Comparison of ENCODE assay signal across 13 cellular contexts in genomic region chrX:3176439-3176820, GRCh38.
DNase-seq lines count a peak whose midpoint lies in the region; ATAC-seq and TF ChIP-seq lines count a peak whose summit lies in the region.
"Had no signal": no experiment of that assay in that cellular context is flagged by ENCODE, and none has a peak within 500 bp of the region (broad histone marks: within the 10 kb centered on the region; RNA-seq: fewer than 3 reads in every experiment).

No MANE protein-coding gene starts in this region.

- DNase-seq in NCI-H82 (lab: John Stamatoyannopoulos, UW) (peak; percentile 1), NCI-H82 treated with DMSO at 0.1 percent for 48 hours (lab: John Stamatoyannopoulos, UW; ENCODE audit: unreplicated experiment) (no peak), astrocyte of the cerebellum (ENCODE audit: low read depth) (peak; percentile 86), kidney glomerular epithelial cell (lab: John Stamatoyannopoulos, UW) (peak; percentile 64), type B pancreatic cell (ENCODE audit: extremely low spot score, unreplicated experiment) (no peak), NCI-H2171 (lab: John Stamatoyannopoulos, UW) (no peak), GM19240 (ENCODE audit: insufficient read length, low spot score) (no peak)
- no peak for DNase-seq in natural killer cell treated with Interleukin-12 subunit alpha and Interleukin-12 subunit beta and Interleukin-15 and Interleukin-18, amount 100 ng/mL, for 72 hours (ENCODE audit: low spot score)
- DNase-seq: activated CD4-positive, alpha-beta T cell treated with anti-CD3 and anti-CD28 coated beads, Interleukin-2, amount 50 U/mL, for 1 hour; DMS79; KBM-7; NCI-H187; SW 1271 had no signal

- H3K9me3 Mint-ChIP-seq in type B pancreatic cell: no peaks in the 10 kb centered on the region
- no peaks in the 10 kb centered on the region for H3K9me3 Mint-ChIP-seq in natural killer cell treated with Interleukin-12 subunit alpha and Interleukin-12 subunit beta and Interleukin-15 and Interleukin-18, amount 100 ng/mL, for 72 hours

- peak overlapping the region; percentile 95 for H3K27ac Mint-ChIP-seq in type B pancreatic cell
- H3K27ac Mint-ChIP-seq in natural killer cell treated with Interleukin-12 subunit alpha and Interleukin-12 subunit beta and Interleukin-15 and Interleukin-18, amount 100 ng/mL, for 72 hours: no peak overlapping the region

- H3K4me3 Mint-ChIP-seq in type B pancreatic cell: peak overlapping the region; percentile 68
- no peak overlapping the region for H3K4me3 Mint-ChIP-seq in natural killer cell treated with Interleukin-12 subunit alpha and Interleukin-12 subunit beta and Interleukin-15 and Interleukin-18, amount 100 ng/mL, for 72 hours

- H3K4me1 Mint-ChIP-seq in type B pancreatic cell (ENCODE audit: unreplicated experiment): peaks cover 42% of the 10 kb centered on the region
- H3K4me1 Mint-ChIP-seq in natural killer cell treated with Interleukin-12 subunit alpha and Interleukin-12 subunit beta and Interleukin-15 and Interleukin-18, amount 100 ng/mL, for 72 hours (ENCODE audit: low read depth in 2 of 2): no peaks in the 10 kb centered on the region

- in situ Hi-C loops in astrocyte of the cerebellum (cut with HindIII; ENCODE audit: low sequenced_read_pairs): loop anchor here (5.0 kb wide), 1 partner anchor 81 kb away; no protein-coding TSS in a partner anchor

- no peak overlapping the region for H3K4me3 ChIP-seq in astrocyte of the cerebellum (ENCODE audit: low read depth, low read length)

- no peak for ATAC-seq in natural killer cell treated with Interleukin-12 subunit alpha and Interleukin-12 subunit beta and Interleukin-15 and Interleukin-18, amount 100 ng/mL, for 72 hours

- no peaks in the 10 kb centered on the region for H3K36me3 Mint-ChIP-seq in type B pancreatic cell
- H3K36me3 Mint-ChIP-seq in natural killer cell treated with Interleukin-12 subunit alpha and Interleukin-12 subunit beta and Interleukin-15 and Interleukin-18, amount 100 ng/mL, for 72 hours: no peaks in the 10 kb centered on the region

- TF ChIP-seq CTCF in astrocyte of the cerebellum (IDR thresholded peaks at IDR 0.05; ENCODE audit: low read depth, low read length, missing control alignments): no peak
- TF ChIP-seq CTCF in type B pancreatic cell (conservative IDR thresholded peaks at IDR 0.05): no peak

- H3K27me3 Mint-ChIP-seq in type B pancreatic cell: no peaks in the 10 kb centered on the region
- H3K27me3 Mint-ChIP-seq in natural killer cell treated with Interleukin-12 subunit alpha and Interleukin-12 subunit beta and Interleukin-15 and Interleukin-18, amount 100 ng/mL, for 72 hours: peaks cover 6 to 15% of the 10 kb centered on the region in 2 donors

Comparison
In these comparisons a context has a peak if more than half of its experiments do, and no peak if none do; other contexts are left out.
1. DNase-seq: peak in NCI-H82 (single experiment), astrocyte of the cerebellum (single experiment) and kidney glomerular epithelial cell (single experiment); none in NCI-H82 treated with DMSO at 0.1 percent for 48 hours (single experiment), type B pancreatic cell (single experiment), NCI-H2171 (single experiment), GM19240 (single experiment) and natural killer cell treated with Interleukin-12 subunit alpha and Interleukin-12 subunit beta and Interleukin-15 and Interleukin-18, amount 100 ng/mL, for 72 hours (single experiment).